Comparison of ENCODE assay signal across 1 cellular context in the genomic region with DNA sequence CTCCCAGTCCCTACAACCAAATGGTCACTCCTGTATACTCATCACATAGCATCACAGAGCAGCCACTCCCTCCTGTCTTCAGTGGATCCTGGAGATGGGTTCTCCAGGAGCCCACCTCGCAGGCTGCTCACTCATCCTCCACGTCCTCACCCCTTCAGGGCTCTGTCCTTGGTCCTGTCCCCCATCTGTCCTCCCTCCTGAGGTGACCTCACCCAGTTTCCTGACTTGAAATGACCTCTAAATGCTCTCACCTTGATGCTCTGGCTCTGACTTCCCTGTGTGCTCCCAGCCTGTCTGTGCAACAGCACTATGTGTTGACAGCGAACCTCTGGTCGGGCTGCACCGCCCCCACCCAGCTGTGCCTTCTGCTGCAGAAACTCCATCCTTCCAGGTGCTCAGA.
TF ChIP-seq lines count a peak whose summit lies in the region.

No MANE protein-coding gene starts in this region.

TF ChIP-seq in GM12878, 131 proteins besides CTCF, POLR2A, EP300 and RAD21 (continued from another document):
- no peak for TF ChIP-seq SKIL (IDR thresholded peaks at IDR 0.05; ENCODE audit: low read depth, poor library complexity, severe bottlenecking)
- TF ChIP-seq, protein P1, sequence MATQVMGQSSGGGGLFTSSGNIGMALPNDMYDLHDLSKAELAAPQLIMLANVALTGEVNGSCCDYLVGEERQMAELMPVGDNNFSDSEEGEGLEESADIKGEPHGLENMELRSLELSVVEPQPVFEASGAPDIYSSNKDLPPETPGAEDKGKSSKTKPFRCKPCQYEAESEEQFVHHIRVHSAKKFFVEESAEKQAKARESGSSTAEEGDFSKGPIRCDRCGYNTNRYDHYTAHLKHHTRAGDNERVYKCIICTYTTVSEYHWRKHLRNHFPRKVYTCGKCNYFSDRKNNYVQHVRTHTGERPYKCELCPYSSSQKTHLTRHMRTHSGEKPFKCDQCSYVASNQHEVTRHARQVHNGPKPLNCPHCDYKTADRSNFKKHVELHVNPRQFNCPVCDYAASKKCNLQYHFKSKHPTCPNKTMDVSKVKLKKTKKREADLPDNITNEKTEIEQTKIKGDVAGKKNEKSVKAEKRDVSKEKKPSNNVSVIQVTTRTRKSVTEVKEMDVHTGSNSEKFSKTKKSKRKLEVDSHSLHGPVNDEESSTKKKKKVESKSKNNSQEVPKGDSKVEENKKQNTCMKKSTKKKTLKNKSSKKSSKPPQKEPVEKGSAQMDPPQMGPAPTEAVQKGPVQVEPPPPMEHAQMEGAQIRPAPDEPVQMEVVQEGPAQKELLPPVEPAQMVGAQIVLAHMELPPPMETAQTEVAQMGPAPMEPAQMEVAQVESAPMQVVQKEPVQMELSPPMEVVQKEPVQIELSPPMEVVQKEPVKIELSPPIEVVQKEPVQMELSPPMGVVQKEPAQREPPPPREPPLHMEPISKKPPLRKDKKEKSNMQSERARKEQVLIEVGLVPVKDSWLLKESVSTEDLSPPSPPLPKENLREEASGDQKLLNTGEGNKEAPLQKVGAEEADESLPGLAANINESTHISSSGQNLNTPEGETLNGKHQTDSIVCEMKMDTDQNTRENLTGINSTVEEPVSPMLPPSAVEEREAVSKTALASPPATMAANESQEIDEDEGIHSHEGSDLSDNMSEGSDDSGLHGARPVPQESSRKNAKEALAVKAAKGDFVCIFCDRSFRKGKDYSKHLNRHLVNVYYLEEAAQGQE (IDR thresholded peaks at IDR 0.05; ENCODE audit: low read depth, low read length) = peak; percentile 51; the same call in 1 of the 2 replicates
- no peak for TF ChIP-seq IRF4 (IDR thresholded peaks at IDR 0.05; ENCODE audit: low read depth, low read length)
